Comparison of ENCODE assay signal across 22 cellular contexts in the genomic region with DNA sequence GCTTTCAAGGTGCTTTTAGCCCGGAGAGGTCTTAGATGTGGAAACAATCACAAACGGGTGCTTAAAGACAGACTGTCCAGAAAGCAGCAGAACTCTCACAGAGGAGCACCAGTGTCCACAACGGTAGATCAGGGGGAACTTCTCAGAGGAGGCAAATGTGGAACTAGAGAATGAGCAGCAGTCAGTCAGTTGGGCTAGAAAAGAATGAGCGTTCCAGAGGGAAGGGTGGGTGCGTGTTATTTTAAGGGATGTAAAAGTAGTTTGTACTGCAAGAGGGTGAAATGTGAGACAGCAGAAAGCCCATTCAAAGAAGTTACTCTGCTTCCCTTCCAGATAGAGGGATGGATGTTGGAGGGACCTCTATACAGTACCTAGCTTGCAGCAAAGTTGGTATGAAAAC. TPM values are rescaled to one million over a fixed set of nuclear protein-coding genes. Genes with fewer than 3 reads are reported as not detected.
DNase-seq lines count a peak whose midpoint lies in the region; ATAC-seq, FAIRE-seq and TF ChIP-seq lines count a peak whose summit lies in the region.
"Had no signal": no experiment of that assay in that cellular context is flagged by ENCODE, and none has a peak within 500 bp of the region (broad histone marks: within the 10 kb centered on the region; RNA-seq: fewer than 3 reads in every experiment).

No MANE protein-coding gene starts in this region.

- H3K27me3 ChIP-seq in IMR-90 (ENCODE audit: control insufficient read depth, insufficient read depth, low read length) (no peaks in the 10 kb centered on the region), HepG2 (ENCODE audit: control insufficient read depth in 1 of 2, insufficient read depth in 2 of 2, low read length in 2 of 2) (no peaks in the 10 kb centered on the region)
- H3K27me3 ChIP-seq: left lung had no signal

- H3K9me3 ChIP-seq in IMR-90 (ENCODE audit: control insufficient read depth, insufficient read depth, low read length) (no peaks in the 10 kb centered on the region), HepG2 (ENCODE audit: low read length) (no peaks in the 10 kb centered on the region)
- H3K9me3 ChIP-seq: left lung had no signal

- POLR2A ChIA-PET in IMR-90 (lab: Charles Lee; ENCODE audit: unreplicated experiment) (no interaction called here), HepG2 (lab: Yijun Ruan, JAX) (no interaction called here)

- in situ Hi-C loops in Caki2 (cut with HindIII; ENCODE audit: low pct_unique_long_range_greater_than_20kb, low sequenced_read_pairs) = no loop called here
- in situ Hi-C loops in IMR-90 (cut with MboI; ENCODE audit: low sequenced_read_pairs) = no loop called here
- in situ Hi-C loops in HepG2 (cut with HindIII; ENCODE audit: extremely low pct_ligation_motif_present, low pct_unique_long_range_greater_than_20kb) = no loop called here

- H3K9me1 ChIP-seq in IMR-90 (ENCODE audit: insufficient read depth, low read length) = peaks cover 6% of the 10 kb centered on the region; the same call in 1 of the 2 replicates

- CTCF ChIA-PET in IMR-90 (lab: Yijun Ruan, JAX) = no interaction called here
- CTCF ChIA-PET in HepG2 (lab: Yijun Ruan, JAX; ENCODE audit: low intra/inter-chr PET ratio, low total read pairs) = no interaction called here

- no peak overlapping the region for H3K4me3 Mint-ChIP-seq in activated naive CD8-positive, alpha-beta T cell treated with anti-CD3 and anti-CD28 coated beads, Interleukin-2, amount 50 U/mL, for 24 hours
- no peak overlapping the region for H3K4me3 Mint-ChIP-seq in type B pancreatic cell
- H3K4me3 Mint-ChIP-seq: activated CD4-positive, alpha-beta T cell treated with anti-CD3 and anti-CD28 coated beads, Interleukin-2, amount 10 ng/mL, durations not matched to agents 7 days and 5 days; natural killer cell had no signal

- H3K27ac ChIP-seq in IMR-90 (ENCODE audit: insufficient read depth, low read length) (no peak overlapping the region), HepG2 (ENCODE audit: extremely low read length, insufficient read depth, low read length) (no peak overlapping the region)

- H3K27me3 Mint-ChIP-seq in activated naive CD8-positive, alpha-beta T cell treated with anti-CD3 and anti-CD28 coated beads, Interleukin-2, amount 50 U/mL, for 24 hours = peaks cover 9% of the 10 kb centered on the region
- peaks cover 5% of the 10 kb centered on the region for H3K27me3 Mint-ChIP-seq in type B pancreatic cell
- H3K27me3 Mint-ChIP-seq: activated CD4-positive, alpha-beta T cell treated with anti-CD3 and anti-CD28 coated beads, Interleukin-2, amount 10 ng/mL, durations not matched to agents 7 days and 5 days had no signal

- peak overlapping the region; percentile 26 for H4K91ac ChIP-seq in IMR-90 (ENCODE audit: insufficient read depth, low read depth, low read length)

- no peaks in the 10 kb centered on the region for H3K36me3 ChIP-seq in IMR-90 (ENCODE audit: control insufficient read depth, insufficient read depth, low read length)
- no peaks in the 10 kb centered on the region for H3K36me3 ChIP-seq in HepG2 (replicated peaks in 1 of 2; ENCODE audit: control insufficient read depth in 1 of 2, insufficient read depth in 2 of 2, low read length in 2 of 2)
- H3K36me3 ChIP-seq: left lung had no signal

- peak overlapping the region; percentile 81 for H2AFZ ChIP-seq in IMR-90 (replicated peaks; ENCODE audit: low read length, poor library complexity)
- H2AFZ ChIP-seq in HepG2 (ENCODE audit: low read length) = no peak overlapping the region

- H4K8ac ChIP-seq in IMR-90 (ENCODE audit: low read depth in 2 of 2, low read length in 2 of 2) = peak overlapping the region; percentile 4 to 87; a peak in 2 of 4 replicates

- dilution Hi-C loops in IMR-90 (cut with HindIII; ENCODE audit: low sequenced_read_pairs, unreplicated experiment) = no loop called here

- H3K4me3 ChIP-seq in IMR-90 (ENCODE audit: insufficient read depth, low read depth, low read length) = no peak overlapping the region
- H3K4me3 ChIP-seq in choroid plexus epithelial cell (ENCODE audit: low read depth, low read length) = no peak overlapping the region
- H3K4me3 ChIP-seq in HepG2 (replicated peaks in 1 of 3; ENCODE audit: insufficient read depth in 1 of 3, low read depth in 2 of 3, low read length in 3 of 3) = no peak overlapping the region
- H3K4me3 ChIP-seq: left lung had no signal

- H4K5ac ChIP-seq in IMR-90 (ENCODE audit: low read depth, low read length) = peak overlapping the region; percentile 3; the same call in 1 of the 2 replicates

- no TSS peak for BruUV-seq in IMR-90 (replicated peaks; lab: Mats Ljungman, UMichigan)
- BruUV-seq in HepG2 (replicated peaks; lab: Mats Ljungman, UMichigan) = no TSS peak

- intact Hi-C loops in IMR-90 (cut with micrococcal nuclease) = loop anchor here (1.0 to 10.0 kb wide), 2 partner anchors 294 to 557 kb away; no protein-coding TSS in a partner anchor
- intact Hi-C loops in HepG2 (cut with micrococcal nuclease; ENCODE audit: unreplicated experiment) = no loop called here

- no peaks in the 10 kb centered on the region for H3K9me3 Mint-ChIP-seq in activated naive CD8-positive, alpha-beta T cell treated with anti-CD3 and anti-CD28 coated beads, Interleukin-2, amount 50 U/mL, for 24 hours
- H3K9me3 Mint-ChIP-seq in type B pancreatic cell = no peaks in the 10 kb centered on the region
- H3K9me3 Mint-ChIP-seq: activated CD4-positive, alpha-beta T cell treated with anti-CD3 and anti-CD28 coated beads, Interleukin-2, amount 10 ng/mL, durations not matched to agents 7 days and 5 days; natural killer cell had no signal

- H4K20me1 ChIP-seq in IMR-90 (ENCODE audit: insufficient read depth, low read length) = no peaks in the 10 kb centered on the region
- no peaks in the 10 kb centered on the region for H4K20me1 ChIP-seq in HepG2 (ENCODE audit: insufficient read depth, low read length)

- H3K4me2 ChIP-seq in IMR-90 (ENCODE audit: low read depth, low read length) (peak overlapping the region; percentile 8; the same call in 1 of the 2 replicates), HepG2 (ENCODE audit: low read depth, low read length) (no peak overlapping the region)

- H3K56ac ChIP-seq in IMR-90 (ENCODE audit: extremely low read depth, insufficient read depth, low read length) = 0 out of 2 replicates have a peak overlapping the region, but pooled peaks have one; percentile 21

- H2AK5ac ChIP-seq in IMR-90 (ENCODE audit: low read depth, low read length) = peak overlapping the region; percentile 74

- H2BK15ac ChIP-seq in IMR-90 (ENCODE audit: low read depth, low read length) = peak overlapping the region; percentile 60; the same call in 2 of the 3 replicates

- TF ChIP-seq POLR2A in IMR-90 (IDR thresholded peaks at IDR 0.05; ENCODE audit: low read depth, low read length) (no peak), HepG2 (IDR thresholded peaks at IDR 0.05; ENCODE audit: insufficient read depth in 1 of 2, low read depth in 2 of 2, low read length in 2 of 2) (no peak)

- TF ChIP-seq CTCF in IMR-90 (conservative IDR thresholded peaks at IDR 0.05; ENCODE audit: low read depth, low read length) (no peak), choroid plexus epithelial cell (conservative IDR thresholded peaks at IDR 0.05; ENCODE audit: low read depth, low read length) (peak; percentile 8), HepG2 (CRISPR knock-in tag; IDR thresholded peaks at IDR 0.05) (no peak), type B pancreatic cell (conservative IDR thresholded peaks at IDR 0.05) (no peak)

- H3K9ac ChIP-seq in IMR-90 (ENCODE audit: low read depth, low read length) (no peak overlapping the region), HepG2 (ENCODE audit: insufficient read depth, low read depth, low read length) (no peak overlapping the region)

- no peak for FAIRE-seq in HepG2 (lab: Jason Lieb, UNC)
- FAIRE-seq: GM18507 had no signal

- peak overlapping the region; percentile 19; the same call in 1 of the 2 replicates for H3K23ac ChIP-seq in IMR-90 (ENCODE audit: low read depth, low read length)

- no peak overlapping the region for H3K27ac Mint-ChIP-seq in activated naive CD8-positive, alpha-beta T cell treated with anti-CD3 and anti-CD28 coated beads, Interleukin-2, amount 50 U/mL, for 24 hours
- no peak overlapping the region for H3K27ac Mint-ChIP-seq in type B pancreatic cell
- H3K27ac Mint-ChIP-seq: activated CD4-positive, alpha-beta T cell treated with anti-CD3 and anti-CD28 coated beads, Interleukin-2, amount 10 ng/mL, durations not matched to agents 7 days and 5 days; natural killer cell had no signal

- peak overlapping the region; percentile 81 for H3K14ac ChIP-seq in IMR-90 (replicated peaks; ENCODE audit: low read depth, low read length)

- H2BK5ac ChIP-seq in IMR-90 (ENCODE audit: low read depth, low read length, poor library complexity, severe bottlenecking) = peak overlapping the region; percentile 35

- peak; percentile 43 for DNase-seq in Caki2 (ENCODE audit: low read depth)
- DNase-seq in IMR-90 = no peak
- DNase-seq in choroid plexus epithelial cell (ENCODE audit: low read depth) = peak; percentile 42
- peak; percentile 24 for DNase-seq in myocyte (ENCODE audit: low read depth)
- DNase-seq in activated naive CD8-positive, alpha-beta T cell treated with anti-CD3 and anti-CD28 coated beads, Interleukin-2, amount 50 U/mL, for 24 hours = no peak
- no peak for DNase-seq in HepG2 (ENCODE audit: low spot score)
- no peak for DNase-seq in type B pancreatic cell (ENCODE audit: extremely low spot score, unreplicated experiment)
- DNase-seq: activated CD4-positive, alpha-beta T cell treated with anti-CD3 and anti-CD28 coated beads, Interleukin-2, amount 10 ng/mL, durations not matched to agents 7 days and 5 days; activated T-cell treated with anti-CD3 and anti-CD28 coated beads, Interleukin-2, amount 50 U/mL, for 48 hours; amniotic stem cell; cortex of kidney; hypothalamus; left lung; natural killer cell; NCI-H1930; NK-92 treated with Interleukin-12 subunit alpha and Interleukin-12 subunit beta, amount 100 ng/mL, for 24 hours; retina; Right ventricle myocardium superior; stimulated activated CD4-positive, alpha-beta T cell treated with anti-CD3 and anti-CD28 coated beads, Interleukin-4, amount 100 ng/mL, for 1 hour had no signal

- WGBS in IMR-90 (ENCODE audit: extremely low coverage in 2 of 2, insufficient read length in 1 of 2), 2 experiments = no CpG with 5 or more reads among the region's 5 CpGs
- WGBS in HepG2 (ENCODE audit: low lambda C conversion rate) = 8% methylated on average over 5 of the region's 5 CpGs

- peaks cover 3% of the 10 kb centered on the region for H3K4me1 Mint-ChIP-seq in activated naive CD8-positive, alpha-beta T cell treated with anti-CD3 and anti-CD28 coated beads, Interleukin-2, amount 50 U/mL, for 24 hours
- peaks cover 48% of the 10 kb centered on the region for H3K4me1 Mint-ChIP-seq in type B pancreatic cell (ENCODE audit: unreplicated experiment)
- H3K4me1 Mint-ChIP-seq: activated CD4-positive, alpha-beta T cell treated with anti-CD3 and anti-CD28 coated beads, Interleukin-2, amount 10 ng/mL, durations not matched to agents 7 days and 5 days; natural killer cell had no signal

- ATAC-seq in IMR-90 (ENCODE audit: low read depth) = no peak
- no peak for ATAC-seq in HG03565 (IDR thresholded peaks at IDR 0.05; ENCODE audit: unreplicated experiment)
- ATAC-seq in activated naive CD8-positive, alpha-beta T cell treated with anti-CD3 and anti-CD28 coated beads, Interleukin-2, amount 50 U/mL, for 24 hours = no peak
- no peak for ATAC-seq in HepG2
- ATAC-seq: esophagus mucosa, left lung, natural killer cell had no signal

- TF ChIP-seq EP300 in HepG2 (IDR thresholded peaks at IDR 0.05; ENCODE audit: low read depth in 2 of 2, low read length in 2 of 2) (no peak), HepG2 (CRISPR knock-in tag; IDR thresholded peaks at IDR 0.05; ENCODE audit: borderline replicate concordance) (no peak)

- H3K18ac ChIP-seq in IMR-90 (ENCODE audit: low read depth, low read length) = peak overlapping the region; percentile 26

- H3K4me1 ChIP-seq in IMR-90 (ENCODE audit: control insufficient read depth, insufficient read depth, low read length) (peaks cover 15% of the 10 kb centered on the region), HepG2 (ENCODE audit: insufficient read depth, low read length) (no peaks in the 10 kb centered on the region)

- H2AK9ac ChIP-seq in IMR-90 (replicated peaks; ENCODE audit: low read depth, low read length, poor library complexity) = no peak overlapping the region

- H2BK120ac ChIP-seq in IMR-90 (ENCODE audit: low read depth, low read length) = peak overlapping the region; percentile 74

- H2BK20ac ChIP-seq in IMR-90 (ENCODE audit: low read depth, low read length) = peak overlapping the region; percentile 50

- no peaks in the 10 kb centered on the region for H3K79me2 ChIP-seq in HepG2 (ENCODE audit: insufficient read depth, low read length)

- no peaks in the 10 kb centered on the region for H3K36me3 Mint-ChIP-seq in activated naive CD8-positive, alpha-beta T cell treated with anti-CD3 and anti-CD28 coated beads, Interleukin-2, amount 50 U/mL, for 24 hours (ENCODE audit: low read depth)
- no peaks in the 10 kb centered on the region for H3K36me3 Mint-ChIP-seq in type B pancreatic cell
- H3K36me3 Mint-ChIP-seq: natural killer cell had no signal

- H3K79me1 ChIP-seq in IMR-90 (ENCODE audit: low read depth in 1 of 2, low read length in 2 of 2) = peaks cover 0 to 3% of the 10 kb centered on the region in 2 experiments; a peak in 1 of 4 replicates

- TF ChIP-seq RAD21 in IMR-90 (IDR thresholded peaks at IDR 0.05; ENCODE audit: low read length) (no peak), HepG2 (CRISPR knock-in tag; IDR thresholded peaks at IDR 0.05) (no peak)

- H3K4ac ChIP-seq in IMR-90 (ENCODE audit: low read depth, low read length) = peak overlapping the region; percentile 85; the same call in 1 of the 2 replicates

RNA-seq across cellular contexts. Expression of gene RGS5, which starts 30.9 kb away (rescaled TPM):
- 4.0 and 4.7 TPM in 2 replicates for total RNA-seq in Caki2 (2014; rRNA removed; shearing (Covaris generic); ENCODE audit: low replicate concordance)
- total RNA-seq in IMR-90 (2012; rRNA removed) (14.2 and 40.0 TPM in 2 replicates), myocyte (2.3 and 3.7 TPM in 2 replicates), HepG2 (2016; rRNA removed; fragmentation: Illumina TruSeq; extraction: Trizol) (2.3 and 3.2 TPM in 2 replicates), type B pancreatic cell (ENCODE audit: low replicate concordance) (9.1 and 70.0 TPM in 2 replicates)
- polyA plus RNA-seq in IMR-90 (2012; rRNA removed) (21.4 and 23.7 TPM in 2 replicates), HepG2 (2011; rRNA removed) (1.9 and 2.2 TPM in 2 replicates)
- polyA plus RNA-seq in IMR-90 (2012; cell fraction: cytosol; rRNA removed) = 8.3 and 11.3 TPM in 2 replicates
- 1.8 and 9.9 TPM in 2 replicates for polyA plus RNA-seq in IMR-90 (2012; cell fraction: nucleus; rRNA removed; ENCODE audit: low replicate concordance)
- polyA plus RNA-seq in myocyte (2012) = 2.8 TPM
- total RNA-seq in HepG2 (2016; cell fraction: cytosol; rRNA removed; fragmentation: Illumina TruSeq; extraction: Trizol; ENCODE audit: low read depth) = not detected in 2 replicates
- 2.2 and 3.0 TPM in 2 replicates for total RNA-seq in HepG2 (2016; cell fraction: insoluble cytoplasmic fraction; rRNA removed; fragmentation: Illumina TruSeq; extraction: Trizol)
- total RNA-seq in HepG2 (2016; cell fraction: membrane; rRNA removed; fragmentation: Illumina TruSeq; extraction: Trizol) = 0.41 and 0.83 TPM in 2 replicates
- total RNA-seq in HepG2 (2016; cell fraction: nucleus; rRNA removed; fragmentation: Illumina TruSeq; extraction: Trizol) = 3.6 TPM in 2 replicates
- 0.86 and 1.0 TPM in 2 replicates for polyA plus RNA-seq in HepG2 (2011; cell fraction: cytosol; rRNA removed)
- 1.3 and 1.8 TPM in 2 replicates for polyA plus RNA-seq in HepG2 (2011; cell fraction: nucleus; rRNA removed)
- polyA plus RNA-seq in HepG2 (2012) = 1.5 and 2.6 TPM in 2 replicates
- polyA plus RNA-seq in HepG2 (2016; cell fraction: cytosol; fragmentation: Illumina TruSeq; extraction: Trizol; ENCODE audit: low read depth) = 0.03 and 0.28 TPM in 2 replicates
- 2.2 and 2.9 TPM in 2 replicates for polyA plus RNA-seq in HepG2 (2016; cell fraction: insoluble cytoplasmic fraction; fragmentation: Illumina TruSeq; extraction: Trizol; ENCODE audit: low read depth)
- polyA plus RNA-seq in HepG2 (2016; cell fraction: membrane; fragmentation: Illumina TruSeq; extraction: Trizol; ENCODE audit: low read depth) = 0.38 and 0.61 TPM in 2 replicates
- 0.49 and 1.3 TPM in 2 replicates for polyA plus RNA-seq in HepG2 (2016; cell fraction: nucleus; fragmentation: Illumina TruSeq; extraction: Trizol; ENCODE audit: insufficient read depth, low read depth)
- polyA minus RNA-seq in HepG2 (2011; rRNA and poly(A)+ RNA removed; ENCODE audit: low replicate concordance) = 0.22 and 2.5 TPM in 2 replicates
- polyA minus RNA-seq in HepG2 (2011; cell fraction: cytosol; rRNA and poly(A)+ RNA removed) = 0.20 TPM in 1 of 2 replicates, not detected in the other
- 7.9 and 14.8 TPM in 2 replicates for polyA minus RNA-seq in HepG2 (2011; cell fraction: nucleus; rRNA and poly(A)+ RNA removed)

Comparison
In these comparisons a context has a peak if more than half of its experiments do, and no peak if none do; other contexts are left out.
1. DNase-seq: peak in Caki2 (single experiment), choroid plexus epithelial cell (single experiment) and myocyte (single experiment); none in IMR-90 (single experiment), activated naive CD8-positive, alpha-beta T cell treated with anti-CD3 and anti-CD28 coated beads, Interleukin-2, amount 50 U/mL, for 24 hours (single experiment), HepG2 (single experiment) and type B pancreatic cell (single experiment).